Comparison of ENCODE assay signal across 7 cellular contexts in the genomic region with DNA sequence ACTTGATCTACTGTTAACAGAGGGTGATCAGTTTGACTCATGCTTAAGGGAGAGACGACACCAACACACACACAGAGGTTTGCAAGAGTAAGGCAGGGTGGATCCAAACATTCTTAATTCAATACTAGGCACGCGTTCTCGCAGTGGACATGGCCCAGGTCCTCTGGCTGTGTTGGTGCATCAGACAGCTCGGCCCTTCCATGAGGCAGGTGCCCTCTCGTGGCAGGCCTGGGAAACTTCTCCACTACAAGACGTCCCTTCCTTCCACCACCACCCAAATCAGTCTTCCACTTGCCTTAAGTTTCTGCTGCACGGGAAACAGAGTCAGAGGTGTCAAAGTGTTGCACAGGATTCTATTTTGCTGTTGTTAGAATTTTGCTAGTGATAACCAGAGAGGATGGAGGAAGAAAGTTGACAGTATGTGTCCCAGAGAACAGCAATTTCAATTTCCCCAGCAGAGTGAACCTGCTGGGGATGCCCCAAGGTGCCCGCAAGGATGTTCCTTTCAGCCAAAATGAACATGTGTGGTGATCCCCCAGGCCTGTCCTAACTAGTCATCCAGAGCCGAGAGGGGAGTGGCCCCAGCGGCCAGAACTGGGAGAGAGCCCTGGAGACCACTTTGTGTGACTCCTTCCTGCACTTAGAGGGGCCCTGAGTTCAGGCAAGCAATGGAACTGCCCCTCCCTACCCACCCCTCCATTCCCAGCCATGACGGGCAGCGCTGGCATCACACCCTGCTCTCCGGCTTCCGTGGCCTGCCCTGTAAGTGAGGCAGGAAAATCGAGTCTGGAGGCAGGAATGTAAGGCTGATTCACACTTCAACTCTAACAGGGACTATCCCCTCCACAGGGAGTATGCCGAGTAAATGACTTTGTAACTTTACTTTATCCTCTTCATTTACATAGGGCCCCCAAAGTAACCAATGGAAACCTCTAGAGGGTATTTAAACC. TPM values are rescaled to one million over a fixed set of nuclear protein-coding genes. Genes with fewer than 3 reads are reported as not detected.
DNase-seq lines count a peak whose midpoint lies in the region; ATAC-seq, FAIRE-seq and TF ChIP-seq lines count a peak whose summit lies in the region.

No MANE protein-coding gene starts in this region.

- no peak overlapping the region for H3K27ac ChIP-seq in parathyroid adenoma

- no peaks in the 10 kb centered on the region for H3K4me1 Mint-ChIP-seq in type B pancreatic cell (ENCODE audit: unreplicated experiment)

- H3K4me1 ChIP-seq in parathyroid adenoma: no peaks in the 10 kb centered on the region

- no peak overlapping the region for H3K9ac ChIP-seq in parathyroid adenoma

- peak; percentile 81 for DNase-seq in GM12865 (ENCODE audit: low read depth)
- DNase-seq in RCC 7860 (ENCODE audit: low spot score): peak; percentile 33
- DNase-seq in activated effector memory CD4-positive, alpha-beta T cell treated with Interleukin-2 at 50 U/mL for 16 hours: peak; percentile 25
- peak; percentile 54 for DNase-seq in foreskin melanocyte
- no peak for DNase-seq in type B pancreatic cell (ENCODE audit: extremely low spot score, unreplicated experiment)

- no peak overlapping the region for H3K4me2 ChIP-seq in parathyroid adenoma (ENCODE audit: low read length)

- no peak overlapping the region for H2AFZ ChIP-seq in parathyroid adenoma

- H3K27me3 ChIP-seq in parathyroid adenoma (ENCODE audit: control insufficient read depth, insufficient read depth, low read length): no peaks in the 10 kb centered on the region

- H3K27ac Mint-ChIP-seq in type B pancreatic cell: peak overlapping the region; percentile 59

- H3K4me3 Mint-ChIP-seq in type B pancreatic cell: no peak overlapping the region

- TF ChIP-seq CTCF in GM12865 (IDR thresholded peaks at IDR 0.05; ENCODE audit: insufficient read depth, low read depth, low read length, missing control alignments) (peak; percentile 83), parathyroid adenoma (IDR thresholded peaks at IDR 0.05) (peak; percentile 59), type B pancreatic cell (conservative IDR thresholded peaks at IDR 0.05) (peak; percentile 81)

- no peaks in the 10 kb centered on the region for H3K9me3 Mint-ChIP-seq in type B pancreatic cell

- no peak for FAIRE-seq in RCC 7860 (lab: Jason Lieb, UNC)

- no peak overlapping the region for H3K4me3 ChIP-seq in GM12865 (ENCODE audit: low read depth, low read length)
- H3K4me3 ChIP-seq in parathyroid adenoma (ENCODE audit: low read depth, low read length): no peak overlapping the region

- H3K9me3 ChIP-seq in parathyroid adenoma (ENCODE audit: control insufficient read depth, low read length): no peaks in the 10 kb centered on the region

- no peaks in the 10 kb centered on the region for H3K27me3 Mint-ChIP-seq in type B pancreatic cell

- H3K36me3 ChIP-seq in parathyroid adenoma (ENCODE audit: control insufficient read depth, insufficient read depth, low read length): no peaks in the 10 kb centered on the region

- ATAC-seq in HG03159 (IDR thresholded peaks at IDR 0.05; ENCODE audit: unreplicated experiment): peak; percentile 56

- peaks cover 19% of the 10 kb centered on the region for H3K36me3 Mint-ChIP-seq in type B pancreatic cell

- no peaks in the 10 kb centered on the region for H3K79me2 ChIP-seq in parathyroid adenoma

RNA-seq across cellular contexts. Expression of a gene that starts 34.8 kb away (rescaled TPM):
- 9.8 and 34.8 TPM in 2 replicates for total RNA-seq in type B pancreatic cell (ENCODE audit: low replicate concordance)

RNA-seq across cellular contexts. Expression of a gene that starts 47.1 kb away (rescaled TPM):
- total RNA-seq in type B pancreatic cell (ENCODE audit: low replicate concordance): 82.1 and 91.7 TPM in 2 replicates
